ENCODE assay signal across 14 cellular contexts in genomic region chr16:75810998-75811634, GRCh38.
A peak's percentile ranks its signal among the peaks of the same experiment; 100 is the strongest.
DNase-seq lines count a peak whose midpoint lies in the region; ATAC-seq and TF ChIP-seq lines count a peak whose summit lies in the region.
"Had no signal": no experiment of that assay in that cellular context is flagged by ENCODE, and none has a peak within 500 bp of the region (broad histone marks: within the 10 kb centered on the region; RNA-seq: fewer than 3 reads in every experiment).

No MANE protein-coding gene starts in this region.

- no peaks in the 10 kb centered on the region for H4K20me1 ChIP-seq in GM23338 (replicated peaks; ENCODE audit: insufficient read depth)

- H3K56ac ChIP-seq in mesendoderm (ENCODE audit: low read length): no peak overlapping the region

- no CpG with 5 or more reads among the region's 9 CpGs for WGBS in mesendoderm (ENCODE audit: extremely low coverage, insufficient coverage, low lambda C conversion rate)

- no peak overlapping the region for H4K8ac ChIP-seq in mesendoderm (ENCODE audit: low read depth, low read length)

- H3K23ac ChIP-seq in mesendoderm (ENCODE audit: low read length): no peak overlapping the region

- no peaks in the 10 kb centered on the region for H3K9me2 ChIP-seq in GM23338 (ENCODE audit: insufficient read depth)

- no peaks in the 10 kb centered on the region for H3K9me3 ChIP-seq in CD4-positive, CD25-positive, alpha-beta regulatory T cell (ENCODE audit: control insufficient read depth in 2 of 2, low read length in 2 of 2)
- H3K9me3 ChIP-seq: BE2C, Caco-2, HAP-1 had no signal

- H3K4me3 Mint-ChIP-seq in CD4-positive, CD25-positive, alpha-beta regulatory T cell: no peak overlapping the region
- H3K4me3 Mint-ChIP-seq in GM23338: no peak overlapping the region
- H3K4me3 Mint-ChIP-seq: CD4-positive, alpha-beta T cell had no signal

- no peaks in the 10 kb centered on the region for H3K36me3 ChIP-seq in CD4-positive, CD25-positive, alpha-beta regulatory T cell (ENCODE audit: control insufficient read depth, insufficient read depth, low read length)
- H3K36me3 ChIP-seq in GM23338 (ENCODE audit: insufficient read depth): no peaks in the 10 kb centered on the region
- no peaks in the 10 kb centered on the region for H3K36me3 ChIP-seq in mesendoderm (ENCODE audit: control insufficient read depth, insufficient read depth, low read length)
- H3K36me3 ChIP-seq: BE2C, HAP-1 had no signal

- no peaks in the 10 kb centered on the region for H3K79me1 ChIP-seq in mesendoderm (ENCODE audit: low read length)

- no peak overlapping the region for H3K9ac ChIP-seq in mesendoderm (ENCODE audit: low read length)

- H3K27me3 Mint-ChIP-seq in CD4-positive, CD25-positive, alpha-beta regulatory T cell: peaks cover 11% of the 10 kb centered on the region
- peaks cover 3% of the 10 kb centered on the region for H3K27me3 Mint-ChIP-seq in GM23338 (ENCODE audit: insufficient read depth, low read depth, poor library complexity)

- no peaks in the 10 kb centered on the region for H3F3A ChIP-seq in GM23338 (replicated peaks; ENCODE audit: low read depth)

- ATAC-seq in CD4-positive, CD25-positive, alpha-beta regulatory T cell (ENCODE audit: low read depth in 2 of 2): no peak
- ATAC-seq in GM23338: no peak
- ATAC-seq in GM19463 (IDR thresholded peaks at IDR 0.05; ENCODE audit: unreplicated experiment): no peak

- no peak overlapping the region for H3K4ac ChIP-seq in mesendoderm (ENCODE audit: low read depth, low read length)

- H3K27me3 ChIP-seq in CD4-positive, CD25-positive, alpha-beta regulatory T cell (ENCODE audit: control insufficient read depth, insufficient read depth, low read length): no peaks in the 10 kb centered on the region
- H3K27me3 ChIP-seq in GM23338 (ENCODE audit: insufficient read depth): peaks cover 16% of the 10 kb centered on the region; the same call in 1 of the 2 replicates
- H3K27me3 ChIP-seq in mesendoderm (ENCODE audit: insufficient read depth, low read length, poor library complexity): no peaks in the 10 kb centered on the region
- H3K27me3 ChIP-seq: BE2C had no signal

- TF ChIP-seq CTCF in GM23338 (conservative IDR thresholded peaks at IDR 0.05; ENCODE audit: low read depth in 2 of 2): no peak; a peak in 1 of 4 replicates

- no peaks in the 10 kb centered on the region for H3K4me1 ChIP-seq in CD4-positive, CD25-positive, alpha-beta regulatory T cell (ENCODE audit: control insufficient read depth, insufficient read depth, low read length, poor library complexity, severe bottlenecking)
- H3K4me1 ChIP-seq in GM23338 (ENCODE audit: insufficient read depth) (no peaks in the 10 kb centered on the region), mesendoderm (ENCODE audit: control insufficient read depth, low read depth, low read length) (no peaks in the 10 kb centered on the region)
- H3K4me1 ChIP-seq: BE2C, Caco-2, HAP-1 had no signal

- H2BK15ac ChIP-seq in mesendoderm (replicated peaks; ENCODE audit: low read depth): no peak overlapping the region

- no peak for DNase-seq in CD4-positive, CD25-positive, alpha-beta regulatory T cell
- DNase-seq in GM23338 (ENCODE audit: low spot score) (peak; percentile 27), mesendoderm (peak; percentile 36), pons (ENCODE audit: low spot score) (peak; percentile 29), EL (no peak), T-helper 1 cell (no peak)
- DNase-seq: ACHN; BE2C; C1 segment of cervical spinal cord; Caco-2; CD4-positive, alpha-beta T cell; GDM1 had no signal

- no peak overlapping the region for H3K4me3 ChIP-seq in CD4-positive, CD25-positive, alpha-beta regulatory T cell (ENCODE audit: low read depth, low read length)
- no peak overlapping the region for H3K4me3 ChIP-seq in GM23338
- no peak overlapping the region for H3K4me3 ChIP-seq in mesendoderm (ENCODE audit: low read length)
- H3K4me3 ChIP-seq: HAP-1 had no signal

- H2AK5ac ChIP-seq in mesendoderm (ENCODE audit: low read length): no peak overlapping the region

- H2AFZ ChIP-seq in GM23338: no peak overlapping the region

- H2BK5ac ChIP-seq in mesendoderm (ENCODE audit: low read length): no peak overlapping the region

- peak overlapping the region in 2 of 3 donors; percentile 54 to 68 for H3K27ac Mint-ChIP-seq in CD4-positive, CD25-positive, alpha-beta regulatory T cell
- no peak overlapping the region for H3K27ac Mint-ChIP-seq in GM23338
- H3K27ac Mint-ChIP-seq: CD4-positive, alpha-beta T cell had no signal

- no peak overlapping the region for H3K27ac ChIP-seq in CD4-positive, CD25-positive, alpha-beta regulatory T cell (ENCODE audit: insufficient read depth, low read length, poor library complexity, severe bottlenecking)
- no peak overlapping the region for H3K27ac ChIP-seq in GM23338 (ENCODE audit: low read depth)
- no peak overlapping the region for H3K27ac ChIP-seq in mesendoderm (ENCODE audit: low read depth, low read length)

- H3K4me2 ChIP-seq in GM23338 (no peak overlapping the region), mesendoderm (ENCODE audit: low read length) (no peak overlapping the region)

- H3K9me3 Mint-ChIP-seq in CD4-positive, CD25-positive, alpha-beta regulatory T cell: peaks cover 0 to 1% (median 0%) of the 10 kb centered on the region in 7 donors
- H3K9me3 Mint-ChIP-seq in GM23338: peaks cover 62% of the 10 kb centered on the region
- H3K9me3 Mint-ChIP-seq: CD4-positive, alpha-beta T cell had no signal

- H4K5ac ChIP-seq in mesendoderm (ENCODE audit: low read length): no peak overlapping the region

- no peak overlapping the region for H3K18ac ChIP-seq in mesendoderm (ENCODE audit: low read length)

- no peak overlapping the region for H2BK120ac ChIP-seq in mesendoderm (ENCODE audit: low read depth, low read length)

- peaks cover 0 to 11% (median 7%) of the 10 kb centered on the region in 4 donors for H3K4me1 Mint-ChIP-seq in CD4-positive, CD25-positive, alpha-beta regulatory T cell
- H3K4me1 Mint-ChIP-seq in GM23338: no peaks in the 10 kb centered on the region

- H3K79me2 ChIP-seq in GM23338 (replicated peaks; ENCODE audit: insufficient read depth): no peaks in the 10 kb centered on the region
- H3K79me2 ChIP-seq in mesendoderm (ENCODE audit: control insufficient read depth, insufficient read depth, low read length): no peaks in the 10 kb centered on the region

- H3K36me3 Mint-ChIP-seq in CD4-positive, CD25-positive, alpha-beta regulatory T cell: no peaks in the 10 kb centered on the region
- peaks cover 4% of the 10 kb centered on the region; the same call in 1 of the 3 replicates for H3K36me3 Mint-ChIP-seq in GM23338 (ENCODE audit: low read depth)

TF ChIP-seq in GM23338, 12 proteins besides CTCF, POLR2A, EP300 and RAD21 (continues in another document):
- TF ChIP-seq CREB1 (CRISPR knock-in tag; IDR thresholded peaks at IDR 0.05; ENCODE audit: low read depth) (no peak), ZNF114 (CRISPR knock-in tag; IDR thresholded peaks at IDR 0.05) (no peak), JUNB (IDR thresholded peaks at IDR 0.05; ENCODE audit: unreplicated experiment) (no peak), POLR2AphosphoS5 (IDR thresholded peaks at IDR 0.05; ENCODE audit: low read depth) (no peak), ZNF331 (CRISPR knock-in tag; IDR thresholded peaks at IDR 0.05; ENCODE audit: low read depth) (no peak), ETS1 (IDR thresholded peaks at IDR 0.05) (no peak), EZH2phosphoT487 (IDR thresholded peaks at IDR 0.05; ENCODE audit: unreplicated experiment) (no peak)

Comparison
In these comparisons a context has a peak if more than half of its experiments do, and no peak if none do; other contexts are left out.
1. DNase-seq: peak in GM23338 (single experiment), mesendoderm (single experiment) and pons (single experiment); none in CD4-positive, CD25-positive, alpha-beta regulatory T cell (0 of 3), EL (single experiment) and T-helper 1 cell (0 of 5).